31 cellular contexts compared by ENCODE assay signal in genomic region chr10:76721891-76722505, GRCh38.
"Had no signal": no experiment of that assay in that cellular context is flagged by ENCODE, and none has a peak within 500 bp of the region (broad histone marks: within the 10 kb centered on the region; RNA-seq: fewer than 3 reads in every experiment).

No MANE protein-coding gene starts in this region.

- H3K9me3 Mint-ChIP-seq: activated B cell treated with CpG ODN at 0.5 μM for 24 hours; activated T-cell treated with anti-CD3 and anti-CD28 coated beads, Interleukin-2, amount 50 U/mL, for 4 hours; dendritic cell treated with granulocyte-macrophage colony-stimulating factor and Interleukin-4, amounts not matched to agents 40 ng/mL and 50 ng/mL, for 4 days; endodermal cell; T-helper 2 cell treated with Interferon-gamma antibody and Interleukin-4, amounts not matched to agents 5 μg/mL and 100 μg/mL, for 36 hours had no signal

- H3K4me1 ChIP-seq: gastrocnemius medialis had no signal

- H3K36me3 ChIP-seq: brain microvascular endothelial cell, gastrocnemius medialis, heart right ventricle, WERI-Rb-1 had no signal

- H3K27ac Mint-ChIP-seq: activated B cell treated with CpG ODN at 0.5 μM for 24 hours; activated CD8-positive, alpha-beta T cell treated with anti-CD3 and anti-CD28 coated beads for 36 hours; activated naive CD8-positive, alpha-beta T cell; activated T-helper 17 cell treated with anti-CD3 and anti-CD28 coated beads, Interleukin-2, amount 50 U/mL, for 72 hours; dendritic cell treated with granulocyte-macrophage colony-stimulating factor and Interleukin-4, amounts not matched to agents 40 ng/mL and 50 ng/mL, for 4 days; endodermal cell; T-helper 17 cell; T-helper 2 cell treated with Interferon-gamma antibody and Interleukin-4, amounts not matched to agents 5 μg/mL and 100 μg/mL, for 36 hours had no signal

- H3K4me1 Mint-ChIP-seq: activated B cell treated with CpG ODN at 0.5 μM for 24 hours; activated T-helper 17 cell treated with anti-CD3 and anti-CD28 coated beads, Interleukin-2, amount 50 U/mL, for 72 hours; central memory CD8-positive, alpha-beta T cell; T-helper 17 cell had no signal

- DNase-seq: activated B cell treated with CpG ODN at 0.5 μM for 24 hours; activated CD4-positive, alpha-beta T cell treated with anti-CD3 and anti-CD28 coated beads for 48 hours; activated CD4-positive, alpha-beta T cell treated with anti-CD3 and anti-CD28 coated beads, Interleukin-2, amount 50 U/mL, for 1 hour; activated CD4-positive, alpha-beta T cell treated with anti-CD3 and anti-CD28 coated beads, Interleukin-2, amount 50 U/mL, for 48 hours; activated CD8-positive, alpha-beta memory T cell treated with anti-CD3 and anti-CD28 coated beads for 24 hours; activated CD8-positive, alpha-beta T cell treated with anti-CD3 and anti-CD28 coated beads for 36 hours; activated effector memory CD4-positive, alpha-beta T cell treated with Interleukin-2 at 50 U/mL for 16 hours; activated gamma-delta T cell treated with Interleukin-2 at 50 U/mL for 16 hours; activated naive CD4-positive, alpha-beta T cell treated with anti-CD3 and anti-CD28 coated beads, Interleukin-2, amount 50 U/mL, for 16 hours; activated naive CD4-positive, alpha-beta T cell treated with Interleukin-2 at 50 U/mL for 16 hours; activated T-cell treated with anti-CD3 and anti-CD28 coated beads, Interleukin-2, amount 50 U/mL, for 4 hours; amygdala; aorta; brain microvascular endothelial cell; dorsolateral prefrontal cortex; effector memory CD4-positive, alpha-beta T cell; endodermal cell; gastrocnemius medialis; heart right ventricle; T-helper 1 cell; T-helper 17 cell; T1000; WERI-Rb-1 had no signal

- H3K27me3 ChIP-seq: brain microvascular endothelial cell, gastrocnemius medialis had no signal

- H3K4me3 Mint-ChIP-seq: activated B cell treated with CpG ODN at 0.5 μM for 24 hours; activated CD8-positive, alpha-beta T cell treated with anti-CD3 and anti-CD28 coated beads for 36 hours; activated naive CD8-positive, alpha-beta T cell; activated T-cell treated with anti-CD3 and anti-CD28 coated beads, Interleukin-2, amount 50 U/mL, for 4 hours; activated T-helper 17 cell treated with anti-CD3 and anti-CD28 coated beads, Interleukin-2, amount 50 U/mL, for 72 hours; central memory CD8-positive, alpha-beta T cell; dendritic cell treated with granulocyte-macrophage colony-stimulating factor and Interleukin-4, amounts not matched to agents 40 ng/mL and 50 ng/mL, for 4 days; endodermal cell; T-helper 17 cell; T-helper 2 cell treated with Interferon-gamma antibody and Interleukin-4, amounts not matched to agents 5 μg/mL and 100 μg/mL, for 36 hours had no signal

- H3K27me3 Mint-ChIP-seq: activated CD8-positive, alpha-beta T cell treated with anti-CD3 and anti-CD28 coated beads for 36 hours; activated naive CD8-positive, alpha-beta T cell; activated T-helper 17 cell treated with anti-CD3 and anti-CD28 coated beads, Interleukin-2, amount 50 U/mL, for 72 hours; central memory CD8-positive, alpha-beta T cell; dendritic cell treated with granulocyte-macrophage colony-stimulating factor and Interleukin-4, amounts not matched to agents 40 ng/mL and 50 ng/mL, for 4 days; T-helper 17 cell had no signal

- H3K36me3 Mint-ChIP-seq: activated naive CD8-positive, alpha-beta T cell had no signal

- ATAC-seq: activated CD4-positive, CD25-positive, alpha-beta regulatory T cell treated with anti-CD3 and anti-CD28 coated beads, Interleukin-2, amount 50 U/mL, for 24 hours; activated CD8-positive, alpha-beta T cell treated with anti-CD3 and anti-CD28 coated beads for 36 hours; activated T-cell treated with anti-CD3 and anti-CD28 coated beads, Interleukin-2, amount 50 U/mL, for 4 hours; activated T-helper 17 cell treated with anti-CD3 and anti-CD28 coated beads, Interleukin-2, amount 50 U/mL, for 72 hours; esophagus mucosa; gastrocnemius medialis; heart right ventricle; T-helper 17 cell had no signal

- H3K4me3 ChIP-seq: coronary artery, dorsolateral prefrontal cortex, gastrocnemius medialis, heart right ventricle had no signal

- H3K27ac ChIP-seq: brain microvascular endothelial cell, coronary artery, dorsolateral prefrontal cortex, gastrocnemius medialis, heart right ventricle, WERI-Rb-1 had no signal

- H3K9me3 ChIP-seq: gastrocnemius medialis, heart right ventricle had no signal
